Comparison of ENCODE assay signal across 1 cellular context in genomic region chr6:139648430-139649000, GRCh38.
A peak's percentile ranks its signal among the peaks of the same experiment; 100 is the strongest.
TF ChIP-seq lines count a peak whose summit lies in the region.

No MANE protein-coding gene starts in this region.

TF ChIP-seq in K562, 482 proteins besides CTCF, POLR2A, EP300 and RAD21 (continued from another document and continues in another):
- TF ChIP-seq, protein P1, sequence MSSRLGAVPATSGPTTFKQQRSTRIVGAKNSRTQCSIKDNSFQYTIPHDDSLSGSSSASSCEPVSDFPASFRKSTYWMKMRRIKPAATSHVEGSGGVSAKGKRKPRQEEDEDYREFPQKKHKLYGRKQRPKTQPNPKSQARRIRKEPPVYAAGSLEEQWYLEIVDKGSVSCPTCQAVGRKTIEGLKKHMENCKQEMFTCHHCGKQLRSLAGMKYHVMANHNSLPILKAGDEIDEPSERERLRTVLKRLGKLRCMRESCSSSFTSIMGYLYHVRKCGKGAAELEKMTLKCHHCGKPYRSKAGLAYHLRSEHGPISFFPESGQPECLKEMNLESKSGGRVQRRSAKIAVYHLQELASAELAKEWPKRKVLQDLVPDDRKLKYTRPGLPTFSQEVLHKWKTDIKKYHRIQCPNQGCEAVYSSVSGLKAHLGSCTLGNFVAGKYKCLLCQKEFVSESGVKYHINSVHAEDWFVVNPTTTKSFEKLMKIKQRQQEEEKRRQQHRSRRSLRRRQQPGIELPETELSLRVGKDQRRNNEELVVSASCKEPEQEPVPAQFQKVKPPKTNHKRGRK (tag; IDR thresholded peaks at IDR 0.05), result no peak
- no peak for TF ChIP-seq ATF6 (CRISPR knock-in tag; IDR thresholded peaks at IDR 0.05)
- no peak for TF ChIP-seq DEAF1 (CRISPR knock-in tag; IDR thresholded peaks at IDR 0.05)
- TF ChIP-seq EGR1 (conservative IDR thresholded peaks at IDR 0.05), result peak; percentile 37; the same call in 1 of the 2 replicates
- TF ChIP-seq ESRRB (CRISPR knock-in tag; IDR thresholded peaks at IDR 0.05; ENCODE audit: borderline replicate concordance), result no peak
- TF ChIP-seq ZNF41 (CRISPR knock-in tag; conservative IDR thresholded peaks at IDR 0.05), result no peak
- TF ChIP-seq ZNF354B (CRISPR knock-in tag; IDR thresholded peaks at IDR 0.05), result no peak
- no peak for TF ChIP-seq HNRNPH1 (optimal IDR thresholded peaks at IDR 0.05; ENCODE audit: low read depth, low read length)
- TF ChIP-seq MTA2 (IDR thresholded peaks at IDR 0.05; ENCODE audit: low read depth), result peak; percentile 87
- TF ChIP-seq ZNF780A (CRISPR knock-in tag; IDR thresholded peaks at IDR 0.05), result no peak
- peak; percentile 75 for TF ChIP-seq FOXM1 (IDR thresholded peaks at IDR 0.05; ENCODE audit: low read depth)
- no peak for TF ChIP-seq FOXM1 (CRISPR knock-in tag; IDR thresholded peaks at IDR 0.05; ENCODE audit: low read depth)
- no peak for TF ChIP-seq ZNF3 (CRISPR knock-in tag; IDR thresholded peaks at IDR 0.05)
- TF ChIP-seq, protein P2, sequence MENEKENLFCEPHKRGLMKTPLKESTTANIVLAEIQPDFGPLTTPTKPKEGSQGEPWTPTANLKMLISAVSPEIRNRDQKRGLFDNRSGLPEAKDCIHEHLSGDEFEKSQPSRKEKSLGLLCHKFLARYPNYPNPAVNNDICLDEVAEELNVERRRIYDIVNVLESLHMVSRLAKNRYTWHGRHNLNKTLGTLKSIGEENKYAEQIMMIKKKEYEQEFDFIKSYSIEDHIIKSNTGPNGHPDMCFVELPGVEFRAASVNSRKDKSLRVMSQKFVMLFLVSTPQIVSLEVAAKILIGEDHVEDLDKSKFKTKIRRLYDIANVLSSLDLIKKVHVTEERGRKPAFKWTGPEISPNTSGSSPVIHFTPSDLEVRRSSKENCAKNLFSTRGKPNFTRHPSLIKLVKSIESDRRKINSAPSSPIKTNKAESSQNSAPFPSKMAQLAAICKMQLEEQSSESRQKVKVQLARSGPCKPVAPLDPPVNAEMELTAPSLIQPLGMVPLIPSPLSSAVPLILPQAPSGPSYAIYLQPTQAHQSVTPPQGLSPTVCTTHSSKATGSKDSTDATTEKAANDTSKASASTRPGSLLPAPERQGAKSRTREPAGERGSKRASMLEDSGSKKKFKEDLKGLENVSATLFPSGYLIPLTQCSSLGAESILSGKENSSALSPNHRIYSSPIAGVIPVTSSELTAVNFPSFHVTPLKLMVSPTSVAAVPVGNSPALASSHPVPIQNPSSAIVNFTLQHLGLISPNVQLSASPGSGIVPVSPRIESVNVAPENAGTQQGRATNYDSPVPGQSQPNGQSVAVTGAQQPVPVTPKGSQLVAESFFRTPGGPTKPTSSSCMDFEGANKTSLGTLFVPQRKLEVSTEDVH (IDR thresholded peaks at IDR 0.05; ENCODE audit: low read depth, partially characterized antibody), result no peak
- no peak for TF ChIP-seq SP2 (IDR thresholded peaks at IDR 0.05; ENCODE audit: extremely low read depth, low read depth, low read length, poor library complexity, severe bottlenecking)
- TF ChIP-seq STAG1 (CRISPR knock-in tag; IDR thresholded peaks at IDR 0.05; ENCODE audit: borderline replicate concordance), result no peak
- no peak; the same call in 1 of the 2 replicates for TF ChIP-seq ZBTB5 (IDR thresholded peaks at IDR 0.05)
- no peak for TF ChIP-seq ZNF408 (CRISPR knock-in tag; IDR thresholded peaks at IDR 0.05; ENCODE audit: low read depth)
- no peak for TF ChIP-seq POLR3G (IDR thresholded peaks at IDR 0.05; ENCODE audit: extremely low read depth, insufficient read length, insufficient replicate concordance)
- no peak; the same call in 1 of the 2 replicates for TF ChIP-seq ZNF79 (CRISPR knock-in tag; IDR thresholded peaks at IDR 0.05; ENCODE audit: low read depth)
- TF ChIP-seq, protein P3, sequence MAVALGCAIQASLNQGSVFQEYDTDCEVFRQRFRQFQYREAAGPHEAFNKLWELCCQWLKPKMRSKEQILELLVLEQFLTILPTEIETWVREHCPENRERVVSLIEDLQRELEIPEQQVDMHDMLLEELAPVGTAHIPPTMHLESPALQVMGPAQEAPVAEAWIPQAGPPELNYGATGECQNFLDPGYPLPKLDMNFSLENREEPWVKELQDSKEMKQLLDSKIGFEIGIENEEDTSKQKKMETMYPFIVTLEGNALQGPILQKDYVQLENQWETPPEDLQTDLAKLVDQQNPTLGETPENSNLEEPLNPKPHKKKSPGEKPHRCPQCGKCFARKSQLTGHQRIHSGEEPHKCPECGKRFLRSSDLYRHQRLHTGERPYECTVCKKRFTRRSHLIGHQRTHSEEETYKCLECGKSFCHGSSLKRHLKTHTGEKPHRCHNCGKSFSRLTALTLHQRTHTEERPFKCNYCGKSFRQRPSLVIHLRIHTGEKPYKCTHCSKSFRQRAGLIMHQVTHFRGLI (CRISPR knock-in tag; IDR thresholded peaks at IDR 0.05), result no peak
- no peak for TF ChIP-seq MAFG (tag; conservative IDR thresholded peaks at IDR 0.05)
- TF ChIP-seq ZMIZ1 (IDR thresholded peaks at IDR 0.05; ENCODE audit: low read depth in 2 of 2, low read length in 2 of 2), result peak in 1 of 2 experiments; percentile 87; a peak in 2 of 4 replicates
- peak; percentile 41; the same call in 1 of the 2 replicates for TF ChIP-seq MECOM (CRISPR knock-in tag; IDR thresholded peaks at IDR 0.05)
- 0 out of 2 replicates have a peak, but pooled peaks have one; percentile 21 for TF ChIP-seq MIER1 (IDR thresholded peaks at IDR 0.05; ENCODE audit: low read depth)
- no peak for TF ChIP-seq HNRNPUL1 (IDR thresholded peaks at IDR 0.05; ENCODE audit: low read length)
- TF ChIP-seq ZNF217 (CRISPR knock-in tag; IDR thresholded peaks at IDR 0.05), result no peak
- no peak for TF ChIP-seq ZNF12 (CRISPR knock-in tag; IDR thresholded peaks at IDR 0.05)
- no peak for TF ChIP-seq ZNF277 (CRISPR knock-in tag; IDR thresholded peaks at IDR 0.05; ENCODE audit: borderline replicate concordance)
- TF ChIP-seq EZH2 (IDR thresholded peaks at IDR 0.05; ENCODE audit: borderline replicate concordance, low read depth, low read length), result no peak
- no peak for TF ChIP-seq SETDB1 (IDR thresholded peaks at IDR 0.05; ENCODE audit: low read length)
- TF ChIP-seq CHD1 (IDR thresholded peaks at IDR 0.05; ENCODE audit: low read length), result no peak
- TF ChIP-seq GTF2F1 (IDR thresholded peaks at IDR 0.05; ENCODE audit: low read depth, low read length), result no peak
- TF ChIP-seq, protein P4, sequence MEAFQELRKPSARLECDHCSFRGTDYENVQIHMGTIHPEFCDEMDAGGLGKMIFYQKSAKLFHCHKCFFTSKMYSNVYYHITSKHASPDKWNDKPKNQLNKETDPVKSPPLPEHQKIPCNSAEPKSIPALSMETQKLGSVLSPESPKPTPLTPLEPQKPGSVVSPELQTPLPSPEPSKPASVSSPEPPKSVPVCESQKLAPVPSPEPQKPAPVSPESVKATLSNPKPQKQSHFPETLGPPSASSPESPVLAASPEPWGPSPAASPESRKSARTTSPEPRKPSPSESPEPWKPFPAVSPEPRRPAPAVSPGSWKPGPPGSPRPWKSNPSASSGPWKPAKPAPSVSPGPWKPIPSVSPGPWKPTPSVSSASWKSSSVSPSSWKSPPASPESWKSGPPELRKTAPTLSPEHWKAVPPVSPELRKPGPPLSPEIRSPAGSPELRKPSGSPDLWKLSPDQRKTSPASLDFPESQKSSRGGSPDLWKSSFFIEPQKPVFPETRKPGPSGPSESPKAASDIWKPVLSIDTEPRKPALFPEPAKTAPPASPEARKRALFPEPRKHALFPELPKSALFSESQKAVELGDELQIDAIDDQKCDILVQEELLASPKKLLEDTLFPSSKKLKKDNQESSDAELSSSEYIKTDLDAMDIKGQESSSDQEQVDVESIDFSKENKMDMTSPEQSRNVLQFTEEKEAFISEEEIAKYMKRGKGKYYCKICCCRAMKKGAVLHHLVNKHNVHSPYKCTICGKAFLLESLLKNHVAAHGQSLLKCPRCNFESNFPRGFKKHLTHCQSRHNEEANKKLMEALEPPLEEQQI (IDR thresholded peaks at IDR 0.05), result peak; percentile 97
- TF ChIP-seq RAD51 (IDR thresholded peaks at IDR 0.05; ENCODE audit: borderline replicate concordance, low read depth), result no peak
- TF ChIP-seq KDM2B (CRISPR knock-in tag; IDR thresholded peaks at IDR 0.05), result 0 out of 2 replicates have a peak, but pooled peaks have one; percentile 49
- no peak for TF ChIP-seq TBP (optimal IDR thresholded peaks at IDR 0.05; ENCODE audit: low read depth, low read length)
- peak; percentile 82 for TF ChIP-seq ZNF766 (CRISPR knock-in tag; conservative IDR thresholded peaks at IDR 0.05)
- TF ChIP-seq, protein P5, sequence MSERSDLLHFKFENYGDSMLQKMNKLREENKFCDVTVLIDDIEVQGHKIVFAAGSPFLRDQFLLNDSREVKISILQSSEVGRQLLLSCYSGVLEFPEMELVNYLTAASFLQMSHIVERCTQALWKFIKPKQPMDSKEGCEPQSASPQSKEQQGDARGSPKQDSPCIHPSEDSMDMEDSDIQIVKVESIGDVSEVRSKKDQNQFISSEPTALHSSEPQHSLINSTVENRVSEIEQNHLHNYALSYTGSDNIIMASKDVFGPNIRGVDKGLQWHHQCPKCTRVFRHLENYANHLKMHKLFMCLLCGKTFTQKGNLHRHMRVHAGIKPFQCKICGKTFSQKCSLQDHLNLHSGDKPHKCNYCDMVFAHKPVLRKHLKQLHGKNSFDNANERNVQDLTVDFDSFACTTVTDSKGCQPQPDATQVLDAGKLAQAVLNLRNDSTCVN (CRISPR knock-in tag; IDR thresholded peaks at IDR 0.05), result no peak
- TF ChIP-seq, protein P6, sequence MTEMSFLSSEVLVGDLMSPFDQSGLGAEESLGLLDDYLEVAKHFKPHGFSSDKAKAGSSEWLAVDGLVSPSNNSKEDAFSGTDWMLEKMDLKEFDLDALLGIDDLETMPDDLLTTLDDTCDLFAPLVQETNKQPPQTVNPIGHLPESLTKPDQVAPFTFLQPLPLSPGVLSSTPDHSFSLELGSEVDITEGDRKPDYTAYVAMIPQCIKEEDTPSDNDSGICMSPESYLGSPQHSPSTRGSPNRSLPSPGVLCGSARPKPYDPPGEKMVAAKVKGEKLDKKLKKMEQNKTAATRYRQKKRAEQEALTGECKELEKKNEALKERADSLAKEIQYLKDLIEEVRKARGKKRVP (CRISPR knock-in tag; IDR thresholded peaks at IDR 0.05), result peak; percentile 85
